In genomic region chr10:28311104-28311503, GRCh38 we compare ENCODE assay signal across 8 cellular contexts.
"Had no signal": no experiment of that assay in that cellular context is flagged by ENCODE, and none has a peak within 500 bp of the region (broad histone marks: within the 10 kb centered on the region; RNA-seq: fewer than 3 reads in every experiment).

No MANE protein-coding gene starts in this region.

- ATAC-seq: HepG2 had no signal

- H2AFZ ChIP-seq: GM23248 had no signal

- H3K4me3 ChIP-seq: GM23248 had no signal

- H3K9ac ChIP-seq: GM23248 had no signal

- H3K27ac Mint-ChIP-seq: IgD-negative memory B cell had no signal

- H3K27ac ChIP-seq: GM23248, HL-60 had no signal

- DNase-seq: GM23248, GOT3, H7, HCEC 1CT, KBM-7 had no signal

- H3K4me3 Mint-ChIP-seq: IgD-negative memory B cell had no signal
